7 cellular contexts compared by ENCODE assay signal in the genomic region with DNA sequence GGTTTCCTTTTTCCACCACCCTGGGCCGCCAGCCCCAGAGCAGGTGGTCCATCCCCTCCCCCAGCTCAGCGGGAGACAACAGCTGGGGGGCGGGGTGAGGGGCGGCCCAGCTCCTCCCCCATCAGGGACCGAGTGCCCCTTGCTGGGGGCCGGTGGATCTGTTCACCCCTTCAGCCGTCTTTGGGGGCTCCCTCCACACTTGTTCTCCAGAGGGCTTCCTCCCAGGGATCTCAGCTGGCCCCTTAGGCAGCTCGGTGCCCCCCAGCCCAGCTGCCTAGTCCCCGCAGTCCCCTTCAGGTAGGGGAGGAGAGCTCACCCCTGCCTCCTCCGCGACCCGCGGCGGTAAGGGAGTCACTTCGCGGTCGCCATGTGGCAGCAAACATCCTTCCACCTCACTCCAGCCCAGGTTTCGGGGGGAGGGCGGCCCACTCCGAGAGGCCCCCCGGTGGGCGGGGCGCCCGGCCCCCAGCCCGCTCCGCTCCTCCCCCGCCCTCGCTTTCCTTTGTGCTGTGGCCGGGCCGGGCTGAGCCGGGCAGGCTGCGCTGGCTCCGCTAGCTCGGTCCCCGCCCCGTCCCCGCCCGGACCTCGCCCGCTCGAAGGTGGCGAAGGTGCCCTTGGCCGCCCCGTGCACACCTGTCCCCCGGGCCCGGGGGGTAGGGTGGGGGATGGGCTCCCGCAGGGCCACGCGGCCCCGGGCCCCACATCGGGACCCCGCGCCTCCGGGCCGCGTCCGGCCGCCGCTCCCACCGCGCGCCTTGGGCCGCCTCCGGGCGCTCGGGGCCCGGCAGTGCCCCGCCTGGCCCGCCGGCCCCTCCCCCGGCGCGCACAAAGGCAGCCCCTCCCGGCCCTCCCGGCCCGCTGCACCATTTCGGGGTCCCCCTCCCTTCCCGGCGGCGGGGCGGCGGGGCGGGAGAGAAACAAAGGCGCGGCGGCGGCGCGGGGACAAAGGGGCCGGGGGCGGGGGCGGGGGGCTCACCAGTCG. TPM values are rescaled to one million over a fixed set of nuclear protein-coding genes. Genes with fewer than 3 reads are reported as not detected.
DNase-seq lines count a peak whose midpoint lies in the region; ATAC-seq and TF ChIP-seq lines count a peak whose summit lies in the region.

No MANE protein-coding gene starts in this region.

- peak overlapping the region; percentile 94 for H3K27ac ChIP-seq in VCaP
- H3K27ac ChIP-seq in coronary artery, result peak overlapping the region; percentile 80 to 97
- H3K27ac ChIP-seq in testis, result peak overlapping the region; percentile 73 to 82

- H3K9me3 ChIP-seq in mucosa of descending colon (no peaks in the 10 kb centered on the region), testis (no peaks in the 10 kb centered on the region)

- peak overlapping the region; percentile 84 for H3K4me3 ChIP-seq in coronary artery
- H3K4me3 ChIP-seq in mucosa of descending colon, result peak overlapping the region; percentile 28
- H3K4me3 ChIP-seq in testis, result peak overlapping the region; percentile 71 to 72

- peak; percentile 47 for ATAC-seq in HG03571 (IDR thresholded peaks at IDR 0.05; ENCODE audit: unreplicated experiment)
- ATAC-seq in mucosa of descending colon, result peak; percentile 69

- DNase-seq in coronary artery (ENCODE audit: low spot score) (no peak), mucosa of descending colon (peak; percentile 47 to 69 (median 67)), testis (no peak), SW 1271 (lab: John Stamatoyannopoulos, UW) (no peak)

- intact Hi-C loops in mucosa of descending colon (cut with DNase I, micrococcal nuclease), result no loop called here
- intact Hi-C loops in testis (cut with DNase I; ENCODE audit: low total_unique reads), result no loop called here

- H3K36me3 ChIP-seq in mucosa of descending colon (ENCODE audit: low read depth), result no peaks in the 10 kb centered on the region
- no peaks in the 10 kb centered on the region for H3K36me3 ChIP-seq in testis (ENCODE audit: low read depth, missing control alignments)

- H3K4me1 ChIP-seq in mucosa of descending colon (ENCODE audit: low read depth), result peaks cover 10% of the 10 kb centered on the region
- peaks cover 26% of the 10 kb centered on the region for H3K4me1 ChIP-seq in testis

- TF ChIP-seq POLR2A in GM18526 (IDR thresholded peaks at IDR 0.05; ENCODE audit: extremely low read depth, insufficient read length) (peak; percentile 50), testis (IDR thresholded peaks at IDR 0.05) (no peak)

- 0 to 1% methylated on average over 11 to 67 of the region's 93 CpGs for WGBS in testis, 2 donors

- no peaks in the 10 kb centered on the region for H3K27me3 ChIP-seq in testis

- no peak for TF ChIP-seq CTCF in VCaP (conservative IDR thresholded peaks at IDR 0.05)
- TF ChIP-seq CTCF in coronary artery (IDR thresholded peaks at IDR 0.05), result no peak
- no peak for TF ChIP-seq CTCF in mucosa of descending colon (IDR thresholded peaks at IDR 0.05)
- no peak for TF ChIP-seq CTCF in testis (IDR thresholded peaks at IDR 0.05)

RNA-seq across cellular contexts. Expression of gene DBN1, which starts 0.7 kb away (rescaled TPM):
- 10 to 100 TPM; 12.1 to 61.8 (median 17.2) TPM for total RNA-seq in mucosa of descending colon
- total RNA-seq in testis, result 10 to 100 TPM; 69.6 to 83.1 TPM
- polyA plus RNA-seq in testis (ENCODE audit: insufficient read depth, low read depth, low replicate concordance), result 50.5 TPM

RNA-seq across cellular contexts. Expression of gene PDLIM7, which starts 24.7 kb away (rescaled TPM):
- total RNA-seq in mucosa of descending colon (100 to 1,000 TPM in 1 of 3 donors, 10 to 100 TPM in 2; 12.9 to 333 (median 54.0) TPM), testis (100 to 1,000 TPM in 1 of 2 donors, 10 to 100 TPM in 1; 90.5 to 118 TPM)
- polyA plus RNA-seq in testis (ENCODE audit: insufficient read depth, low read depth, low replicate concordance), result 72.2 TPM

RNA-seq across cellular contexts. Expression of gene PRR7, which starts 26.1 kb away (rescaled TPM):
- total RNA-seq in mucosa of descending colon (1 to 10 TPM; 1.1 to 1.2 (median 1.2) TPM), testis (10 to 100 TPM; 19.9 to 23.2 TPM)
- polyA plus RNA-seq in testis (ENCODE audit: insufficient read depth, low read depth, low replicate concordance), result 2.8 TPM

RNA-seq across cellular contexts. Expression of gene DOK3, which starts 36.9 kb away (rescaled TPM):
- 10 to 100 TPM in 1 of 3 donors, 1 to 10 TPM in 2; 3.7 to 10.3 (median 8.4) TPM for total RNA-seq in mucosa of descending colon
- 10 to 100 TPM; 10.7 to 18.7 TPM for total RNA-seq in testis
- polyA plus RNA-seq in testis (ENCODE audit: insufficient read depth, low read depth, low replicate concordance), result 10.4 TPM

RNA-seq across cellular contexts. Expression of gene DDX41, which starts 44.0 kb away (rescaled TPM):
- total RNA-seq in mucosa of descending colon, result 10 to 100 TPM; 65.3 to 79.2 (median 79.0) TPM
- 100 to 1,000 TPM; 193 to 197 TPM for total RNA-seq in testis
- 99.1 TPM for polyA plus RNA-seq in testis (ENCODE audit: insufficient read depth, low read depth, low replicate concordance)

Comparison
In these comparisons a context has a peak if more than half of its experiments do, and no peak if none do; other contexts are left out.
1. DNase-seq: peak in mucosa of descending colon (3 of 3); none in coronary artery (single experiment), testis (single experiment) and SW 1271 (0 of 2).
2. H3K4me3 ChIP-seq: peak in every context shown above with its lines; median percentile 84 in coronary artery; 72 in testis; 28 in mucosa of descending colon.
3. RNA of gene PRR7, which starts 26.1 kb away (total RNA-seq): 19.9 to 23.2 TPM in testis; 1.1 to 1.2 TPM in mucosa of descending colon; every median in the first group is over 4 times any median in the second.
4. Peak in every context shown above with its lines, with median percentiles within 50 percentile points of each other: H3K27ac ChIP-seq.